In the genomic region with DNA sequence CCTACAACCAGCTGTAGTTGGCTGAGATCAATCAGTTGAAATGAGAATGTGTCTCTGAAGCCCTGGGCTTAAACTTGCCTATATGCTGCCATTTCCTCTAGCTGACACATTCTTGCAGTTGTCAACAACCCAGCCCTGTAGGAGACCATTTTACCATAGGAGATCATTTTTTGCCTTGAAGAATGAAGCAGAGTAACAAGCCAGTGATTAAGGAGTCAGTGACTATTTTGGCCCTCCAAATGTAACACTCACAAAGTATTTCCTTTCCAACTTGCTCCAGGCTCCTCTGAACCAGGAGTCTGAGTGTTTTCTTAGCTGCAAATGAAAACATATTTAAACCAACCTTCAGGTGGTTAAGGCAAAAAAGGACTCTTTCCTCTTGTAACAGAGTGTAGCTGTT, we compare ENCODE assay signal across 22 cellular contexts.
A peak's percentile ranks its signal among the peaks of the same experiment; 100 is the strongest.
DNase-seq lines count a peak whose midpoint lies in the region; ATAC-seq and TF ChIP-seq lines count a peak whose summit lies in the region.
"Had no signal": no experiment of that assay in that cellular context is flagged by ENCODE, and none has a peak within 500 bp of the region (broad histone marks: within the 10 kb centered on the region; RNA-seq: fewer than 3 reads in every experiment).

No MANE protein-coding gene starts in this region.

- peak; percentile 15 for DNase-seq in AG10803 (ENCODE audit: low read depth)
- DNase-seq in EH (ENCODE audit: low read depth) = peak; percentile 53
- no peak for DNase-seq in chondrocyte (ENCODE audit: low spot score)
- no peak for DNase-seq in natural killer cell
- no peak for DNase-seq in activated CD8-positive, alpha-beta memory T cell treated with anti-CD3 and anti-CD28 coated beads, Interleukin-2, amount 10 ng/mL, durations not matched to agents 7 days and 5 days
- DNase-seq in DMS 273 (lab: John Stamatoyannopoulos, UW; ENCODE audit: unreplicated experiment) = no peak
- DNase-seq in mucosa of descending colon = no peak
- no peak for DNase-seq in NCI-H446 (lab: John Stamatoyannopoulos, UW)
- DNase-seq: C1 segment of cervical spinal cord, DMS79, Kasumi-1, MG63, NCI-H1092, NCI-H146, NCI-H2029 treated with DMSO at 0.1 percent for 48 hours, NCI-H2171 treated with DMSO at 0.1 percent for 48 hours, NCI-H446 treated with DMSO at 0.1 percent for 48 hours, NCI-H69, SHP77 had no signal

- H3K36me3 Mint-ChIP-seq in chondrocyte (ENCODE audit: low read depth) = peaks cover 4% of the 10 kb centered on the region
- H3K36me3 Mint-ChIP-seq in natural killer cell = peaks cover 9% of the 10 kb centered on the region
- H3K36me3 Mint-ChIP-seq in activated CD8-positive, alpha-beta memory T cell treated with anti-CD3 and anti-CD28 coated beads, Interleukin-2, amount 10 ng/mL, durations not matched to agents 7 days and 5 days = no peaks in the 10 kb centered on the region

- no peak overlapping the region for H3K4me3 ChIP-seq in AG10803 (ENCODE audit: low read length)
- H3K4me3 ChIP-seq in mucosa of descending colon = no peak overlapping the region
- H3K4me3 ChIP-seq: HAP-1, MG63, SK-N-MC had no signal

- no peak for TF ChIP-seq CTCF in AG10803 (conservative IDR thresholded peaks at IDR 0.05; ENCODE audit: low read length)
- no peak for TF ChIP-seq CTCF in chondrocyte (IDR thresholded peaks at IDR 0.05)
- TF ChIP-seq CTCF in natural killer cell (IDR thresholded peaks at IDR 0.05) = no peak
- TF ChIP-seq CTCF in mucosa of descending colon (IDR thresholded peaks at IDR 0.05) = no peak

- intact Hi-C loops in natural killer cell (cut with micrococcal nuclease) (no loop called here), mucosa of descending colon (cut with DNase I, micrococcal nuclease) (no loop called here)

- H3K9me3 Mint-ChIP-seq in chondrocyte (ENCODE audit: low read depth) (peaks cover 6% of the 10 kb centered on the region), natural killer cell (peaks cover 0 to 3% of the 10 kb centered on the region in 2 donors)
- H3K9me3 Mint-ChIP-seq in activated CD8-positive, alpha-beta memory T cell treated with anti-CD3 and anti-CD28 coated beads, Interleukin-2, amount 10 ng/mL, durations not matched to agents 7 days and 5 days (ENCODE audit: low read depth) = no peaks in the 10 kb centered on the region

- H3K27ac Mint-ChIP-seq in chondrocyte (ENCODE audit: unreplicated experiment) (peak overlapping the region; percentile 64), natural killer cell (peak overlapping the region; percentile 9 to 25)
- no peak overlapping the region for H3K27ac Mint-ChIP-seq in activated CD8-positive, alpha-beta memory T cell treated with anti-CD3 and anti-CD28 coated beads, Interleukin-2, amount 10 ng/mL, durations not matched to agents 7 days and 5 days
- H3K27ac Mint-ChIP-seq: IgD-negative memory B cell had no signal

- H3K27me3 Mint-ChIP-seq in chondrocyte (ENCODE audit: low read depth) = no peaks in the 10 kb centered on the region
- H3K27me3 Mint-ChIP-seq in natural killer cell (ENCODE audit: low read depth in 2 of 2) = no peaks in the 10 kb centered on the region
- peaks cover 1% of the 10 kb centered on the region for H3K27me3 Mint-ChIP-seq in activated CD8-positive, alpha-beta memory T cell treated with anti-CD3 and anti-CD28 coated beads, Interleukin-2, amount 10 ng/mL, durations not matched to agents 7 days and 5 days

- H3K4me3 Mint-ChIP-seq in chondrocyte (ENCODE audit: unreplicated experiment) = no peak overlapping the region
- no peak overlapping the region for H3K4me3 Mint-ChIP-seq in natural killer cell
- H3K4me3 Mint-ChIP-seq in activated CD8-positive, alpha-beta memory T cell treated with anti-CD3 and anti-CD28 coated beads, Interleukin-2, amount 10 ng/mL, durations not matched to agents 7 days and 5 days = no peak overlapping the region
- H3K4me3 Mint-ChIP-seq: IgD-negative memory B cell had no signal

- no peaks in the 10 kb centered on the region for H3K9me3 ChIP-seq in mucosa of descending colon
- H3K9me3 ChIP-seq: HAP-1, MG63 had no signal

- ATAC-seq in natural killer cell = peak in 2 of 3 donors; percentile 25 to 29
- ATAC-seq in activated CD8-positive, alpha-beta memory T cell treated with anti-CD3 and anti-CD28 coated beads, Interleukin-2, amount 10 ng/mL, durations not matched to agents 7 days and 5 days = no peak
- ATAC-seq in mucosa of descending colon = no peak

- H3K36me3 ChIP-seq in mucosa of descending colon (ENCODE audit: low read depth) = no peaks in the 10 kb centered on the region
- H3K36me3 ChIP-seq: HAP-1, MG63 had no signal

- H3K4me1 Mint-ChIP-seq in chondrocyte (ENCODE audit: low read depth) (peaks cover 19% of the 10 kb centered on the region), natural killer cell (peaks cover 25 to 29% of the 10 kb centered on the region in 2 donors)
- H3K4me1 Mint-ChIP-seq in activated CD8-positive, alpha-beta memory T cell treated with anti-CD3 and anti-CD28 coated beads, Interleukin-2, amount 10 ng/mL, durations not matched to agents 7 days and 5 days = no peaks in the 10 kb centered on the region
- H3K4me1 Mint-ChIP-seq: IgD-negative memory B cell had no signal

- H3K4me1 ChIP-seq in mucosa of descending colon (ENCODE audit: low read depth) = no peaks in the 10 kb centered on the region
- H3K4me1 ChIP-seq: HAP-1 had no signal

- CTCF ChIA-PET in activated CD8-positive, alpha-beta memory T cell treated with anti-CD3 and anti-CD28 coated beads, Interleukin-2, amount 10 ng/mL, durations not matched to agents 7 days and 5 days (lab: Charles Lee) = no interaction called here

Comparison
In these comparisons a context has a peak if more than half of its experiments do, and no peak if none do; other contexts are left out.
1. DNase-seq: peak in AG10803 (single experiment) and EH (single experiment); none in chondrocyte (single experiment), natural killer cell (single experiment), activated CD8-positive, alpha-beta memory T cell treated with anti-CD3 and anti-CD28 coated beads, Interleukin-2, amount 10 ng/mL, durations not matched to agents 7 days and 5 days (single experiment), DMS 273 (single experiment), mucosa of descending colon (0 of 3) and NCI-H446 (0 of 2).
2. ATAC-seq: peak in natural killer cell (2 of 3); none in activated CD8-positive, alpha-beta memory T cell treated with anti-CD3 and anti-CD28 coated beads, Interleukin-2, amount 10 ng/mL, durations not matched to agents 7 days and 5 days (single experiment) and mucosa of descending colon (single experiment).